In the genomic region with DNA sequence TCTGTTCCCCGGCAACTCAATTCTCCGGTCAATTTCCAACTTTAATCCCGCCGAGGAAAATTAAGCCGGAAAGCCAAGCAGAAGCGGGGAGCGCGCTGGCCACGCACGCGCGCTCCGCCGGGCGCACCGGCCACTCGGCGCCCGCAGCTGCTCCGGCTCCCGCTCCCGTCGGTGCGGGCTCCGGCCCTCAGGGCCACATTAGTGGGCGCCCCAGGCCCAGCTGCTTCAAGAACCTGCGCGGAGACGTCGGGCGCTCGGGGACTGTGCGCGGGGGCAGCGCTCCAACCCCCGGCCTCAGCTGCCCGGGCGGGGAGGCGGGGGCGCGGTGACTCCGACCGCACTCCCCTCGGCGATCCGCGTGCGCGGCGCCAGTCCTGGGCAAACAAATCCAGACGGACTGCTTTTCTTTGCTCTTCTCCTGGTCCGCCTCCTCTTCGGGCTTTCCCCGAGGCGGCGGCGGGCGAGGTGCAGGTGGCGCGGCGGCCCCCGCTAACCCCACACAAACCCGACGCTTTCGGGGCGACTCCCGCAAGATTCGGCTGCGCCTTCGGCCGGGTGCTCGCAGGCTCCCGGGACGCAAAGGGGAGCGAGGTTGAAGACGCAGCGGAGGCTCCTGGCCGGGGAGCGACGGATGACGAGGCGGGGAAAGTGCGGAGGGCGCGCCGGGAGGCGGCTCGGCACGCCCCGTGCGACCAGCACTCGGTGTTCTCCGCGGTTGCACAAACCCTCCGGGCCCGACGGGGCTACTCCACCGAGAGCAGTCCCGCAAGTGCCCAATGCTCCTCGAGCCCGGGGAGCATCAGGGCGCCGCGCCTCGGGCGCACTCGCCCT, we compare ENCODE assay signal across 8 cellular contexts. TPM values are rescaled to one million over a fixed set of nuclear protein-coding genes. Genes with fewer than 3 reads are reported as not detected.
DNase-seq lines count a peak whose midpoint lies in the region; ATAC-seq and TF ChIP-seq lines count a peak whose summit lies in the region.
"Not testable (repeated sequence)": the region's sequence is repeated elsewhere in the genome, so short reads cannot be mapped to it uniquely, and the experiment has no call there.

No MANE protein-coding gene starts in this region.

- H3K27ac Mint-ChIP-seq in CD4-positive, alpha-beta memory T cell = not testable (repeated sequence)

- peaks cover 8 to 16% of the 10 kb centered on the region in 2 donors for H3K27me3 Mint-ChIP-seq in CD4-positive, alpha-beta memory T cell

- H3K4me3 ChIP-seq in CD4-positive, alpha-beta memory T cell (ENCODE audit: low read length in 2 of 2) = not testable (repeated sequence)
- H3K4me3 ChIP-seq in HL-60 (replicated peaks; ENCODE audit: insufficient read depth, low read length) = peak overlapping the region; percentile 69
- H3K4me3 ChIP-seq in gastroesophageal sphincter = peak overlapping the region; percentile 70 to 73
- H3K4me3 ChIP-seq in mucosa of rectum (ENCODE audit: low read length in 2 of 2) = peak overlapping the region; percentile 78 to 89

- POLR2A ChIA-PET in CD4-positive, alpha-beta memory T cell (lab: Charles Lee; ENCODE audit: partially characterized antibody) = not testable (repeated sequence)

- not testable (repeated sequence) for H3K27me3 ChIP-seq in CD4-positive, alpha-beta memory T cell (ENCODE audit: insufficient read depth, low read length); gastroesophageal sphincter; mucosa of rectum (ENCODE audit: control insufficient read depth in 2 of 2, insufficient read depth in 2 of 2, low read length in 2 of 2)
- H3K27me3 ChIP-seq in HL-60 (ENCODE audit: insufficient read depth, poor library complexity, severe bottlenecking) = peaks cover 41% of the 10 kb centered on the region

- peak; percentile 37 to 42 for TF ChIP-seq POLR2A in gastroesophageal sphincter (IDR thresholded peaks at IDR 0.05)

- TF ChIP-seq CTCF in HL-60 (IDR thresholded peaks at IDR 0.05; ENCODE audit: insufficient read depth, low read length); gastroesophageal sphincter (IDR thresholded peaks at IDR 0.05): not testable (repeated sequence)

- H3K9me3 ChIP-seq in CD4-positive, alpha-beta memory T cell (ENCODE audit: control insufficient read depth in 1 of 2, low read length in 2 of 2); gastroesophageal sphincter; mucosa of rectum (ENCODE audit: control insufficient read depth in 2 of 2, low read length in 2 of 2): not testable (repeated sequence)

- H3K4me3 Mint-ChIP-seq in CD4-positive, alpha-beta memory T cell = peak overlapping the region in 7 of 8 donors; percentile 17 to 91 (median 79)

- intact Hi-C loops in CD4-positive, alpha-beta memory T cell (cut with micrococcal nuclease) = not testable (repeated sequence)

- CTCF ChIA-PET in CD4-positive, alpha-beta memory T cell (lab: Charles Lee; ENCODE audit: partially characterized antibody) = not testable (repeated sequence)

- H3K4me1 ChIP-seq in CD4-positive, alpha-beta memory T cell (ENCODE audit: insufficient read depth, low read length) = not testable (repeated sequence)
- peaks cover 0 to 43% (median 11%) of the 10 kb centered on the region in 3 donors for H3K4me1 ChIP-seq in gastroesophageal sphincter
- H3K4me1 ChIP-seq in mucosa of rectum (ENCODE audit: control insufficient read depth in 2 of 2, insufficient read depth in 2 of 2, low read length in 2 of 2) = peaks cover 18 to 29% of the 10 kb centered on the region in 2 donors

- not testable (repeated sequence) for H3K27ac ChIP-seq in CD4-positive, alpha-beta memory T cell (ENCODE audit: low read depth, low read length); HL-60 (replicated peaks)
- H3K27ac ChIP-seq in angular gyrus (ENCODE audit: low read depth, low read length) (peak overlapping the region; percentile 54), gastroesophageal sphincter (peak overlapping the region; percentile 80 to 98 (median 94)), mucosa of rectum (ENCODE audit: low read depth in 2 of 2, low read length in 2 of 2) (peak overlapping the region; percentile 87 to 88)

- peak; percentile 6 to 39 (median 13) for DNase-seq in CD4-positive, alpha-beta memory T cell
- DNase-seq in HL-60 (ENCODE audit: low read depth in 1 of 2, low spot score in 1 of 2) = not testable (repeated sequence)
- DNase-seq in SK-N-DZ (ENCODE audit: low spot score) = peak; percentile 36
- peak; percentile 6 for DNase-seq in stimulated activated CD8-positive, alpha-beta memory T cell treated with anti-CD3 and anti-CD28 coated beads, Interleukin-12 subunit alpha, Interleukin-12 subunit beta, amount 100 ng/mL, for 4 hours (ENCODE audit: low read depth)

- not testable (repeated sequence) for H3K9me3 Mint-ChIP-seq in CD4-positive, alpha-beta memory T cell

- H3K36me3 Mint-ChIP-seq in CD4-positive, alpha-beta memory T cell = not testable (repeated sequence)

- peak overlapping the region; percentile 81 to 89 for H3K9ac ChIP-seq in mucosa of rectum (ENCODE audit: low read depth in 1 of 2, low read length in 2 of 2)

- H3K4me1 Mint-ChIP-seq in CD4-positive, alpha-beta memory T cell = peaks cover 5 to 17% (median 13%) of the 10 kb centered on the region in 4 donors

- WGBS in gastroesophageal sphincter (ENCODE audit: low coverage in 1 of 2), 2 donors = 0% methylated on average over 1 to 10 of the region's 107 CpGs

- TF ChIP-seq EP300 in gastroesophageal sphincter (IDR thresholded peaks at IDR 0.05) = not testable (repeated sequence)

- not testable (repeated sequence) for H3K36me3 ChIP-seq in CD4-positive, alpha-beta memory T cell (ENCODE audit: insufficient read depth, low read length)
- H3K36me3 ChIP-seq in gastroesophageal sphincter (peaks cover 0 to 10% of the 10 kb centered on the region in 2 donors), mucosa of rectum (ENCODE audit: control insufficient read depth in 2 of 2, insufficient read depth in 2 of 2, low read length in 2 of 2) (peaks cover 0 to 11% of the 10 kb centered on the region in 2 donors)

- ATAC-seq in GM21447 (IDR thresholded peaks at IDR 0.05; ENCODE audit: unreplicated experiment) (peak; percentile 7), gastroesophageal sphincter (peak; percentile 38)

RNA-seq across cellular contexts. Expression of a gene that starts 0.9 kb away (rescaled TPM):
- total RNA-seq in CD4-positive, alpha-beta memory T cell = under 1 TPM; 0.49 to 0.89 TPM
- 1 to 10 TPM; 2.3 to 3.8 TPM for polyA plus RNA-seq in CD4-positive, alpha-beta memory T cell
- polyA plus RNA-seq in SK-N-DZ (2014; cell fraction: cytosol; rRNA removed) = 42.8 and 52.4 TPM in 2 replicates
- polyA plus RNA-seq in SK-N-DZ (2014; cell fraction: nucleus; rRNA removed) = 33.3 and 37.3 TPM in 2 replicates
- total RNA-seq in gastroesophageal sphincter = 10 to 100 TPM; 43.6 to 86.2 (median 68.2) TPM

Comparison
In these comparisons a context has a peak if more than half of its experiments do, and no peak if none do; other contexts are left out.
1. RNA of a gene that starts 0.9 kb away (total RNA-seq): 43.6 to 86.2 TPM in gastroesophageal sphincter; 0.49 to 0.89 TPM in CD4-positive, alpha-beta memory T cell; every median in the first group is over 10 times any median in the second.